Comparison of ENCODE assay signal across 24 cellular contexts in the genomic region with DNA sequence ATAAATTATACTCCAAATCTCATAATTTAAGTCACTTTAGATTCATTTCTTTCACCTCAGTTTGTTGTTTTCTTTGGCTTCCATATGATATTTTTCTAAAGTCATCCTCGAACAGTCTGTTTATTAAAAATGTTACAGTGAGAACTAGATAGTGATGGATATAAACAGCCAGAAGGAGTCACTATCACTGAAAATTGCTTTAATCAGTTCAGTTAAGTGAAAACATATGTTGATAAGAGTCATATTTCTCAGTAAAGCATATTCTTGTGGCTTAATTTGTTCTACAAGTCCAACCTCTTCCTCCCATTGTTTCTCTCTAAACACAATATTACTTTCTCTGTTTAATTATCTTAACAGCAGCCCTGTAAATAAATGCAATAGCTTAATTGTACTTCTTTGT.
DNase-seq lines count a peak whose midpoint lies in the region; ATAC-seq and TF ChIP-seq lines count a peak whose summit lies in the region.
"Had no signal": no experiment of that assay in that cellular context is flagged by ENCODE, and none has a peak within 500 bp of the region (broad histone marks: within the 10 kb centered on the region; RNA-seq: fewer than 3 reads in every experiment).

No MANE protein-coding gene starts in this region.

- H3K9me3 Mint-ChIP-seq in mesothelial cell of epicardium = no peaks in the 10 kb centered on the region
- H3K9me3 Mint-ChIP-seq: activated naive CD8-positive, alpha-beta T cell treated with anti-CD3 and anti-CD28 coated beads for 36 hours; activated T-helper 2 cell treated with anti-CD3 and anti-CD28 coated beads, Interferon-gamma antibody, Interleukin-2, Interleukin-4, amounts not matched to agents 10 μg/mL and 5 μg/mL and 100 μg/mL, durations not matched to agents 14 hours and 24 hours and 36 hours; CD8-positive, alpha-beta T cell; stimulated activated naive CD8-positive, alpha-beta T cell treated with anti-CD3 and anti-CD28 coated beads, Interleukin-15, Interleukin-2, amounts not matched to agents 100 ng/mL and 50 ng/mL, for 24 hours; WTC11 had no signal

- peak overlapping the region; percentile 55 for H3K27ac Mint-ChIP-seq in mesothelial cell of epicardium
- H3K27ac Mint-ChIP-seq: activated naive CD8-positive, alpha-beta T cell treated with anti-CD3 and anti-CD28 coated beads for 36 hours; activated T-helper 2 cell treated with anti-CD3 and anti-CD28 coated beads, Interferon-gamma antibody, Interleukin-2, Interleukin-4, amounts not matched to agents 10 μg/mL and 5 μg/mL and 100 μg/mL, durations not matched to agents 14 hours and 24 hours and 36 hours; CD8-positive, alpha-beta T cell; stimulated activated naive CD8-positive, alpha-beta T cell treated with anti-CD3 and anti-CD28 coated beads, Interleukin-15, Interleukin-2, amounts not matched to agents 100 ng/mL and 50 ng/mL, for 24 hours; WTC11 had no signal

- H3K36me3 ChIP-seq in BJ (ENCODE audit: control insufficient read depth, insufficient read depth, low read length) = no peaks in the 10 kb centered on the region
- H3K36me3 ChIP-seq: gastrocnemius medialis, right lobe of liver had no signal

- H3K27me3 Mint-ChIP-seq in mesothelial cell of epicardium (ENCODE audit: low read depth) = no peaks in the 10 kb centered on the region
- H3K27me3 Mint-ChIP-seq: activated naive CD8-positive, alpha-beta T cell treated with anti-CD3 and anti-CD28 coated beads for 36 hours; stimulated activated naive CD8-positive, alpha-beta T cell treated with anti-CD3 and anti-CD28 coated beads, Interleukin-15, Interleukin-2, amounts not matched to agents 100 ng/mL and 50 ng/mL, for 24 hours had no signal

- CTCF ChIA-PET in BJ (lab: Yijun Ruan, JAX) = interaction anchor here (0.6 to 1.2 kb wide), 2 partner anchors 11 to 1742 kb away, joined by 4 read pairs; no protein-coding TSS in a partner anchor

- H3K27me3 ChIP-seq in BJ (ENCODE audit: control insufficient read depth, insufficient read depth, low read length) = no peaks in the 10 kb centered on the region
- H3K27me3 ChIP-seq: gastrocnemius medialis, right lobe of liver had no signal

- POLR2A ChIA-PET in BJ (lab: Charles Lee) = no interaction called here

- H3K36me3 Mint-ChIP-seq in mesothelial cell of epicardium = no peaks in the 10 kb centered on the region
- H3K36me3 Mint-ChIP-seq: activated naive CD8-positive, alpha-beta T cell treated with anti-CD3 and anti-CD28 coated beads for 36 hours; CD8-positive, alpha-beta T cell; WTC11 had no signal

- H3K4me3 Mint-ChIP-seq in mesothelial cell of epicardium = no peak overlapping the region
- H3K4me3 Mint-ChIP-seq: activated naive CD8-positive, alpha-beta T cell treated with anti-CD3 and anti-CD28 coated beads for 36 hours; CD8-positive, alpha-beta T cell; stimulated activated naive CD8-positive, alpha-beta T cell treated with anti-CD3 and anti-CD28 coated beads, Interleukin-15, Interleukin-2, amounts not matched to agents 100 ng/mL and 50 ng/mL, for 24 hours; WTC11 had no signal

- no peak for ATAC-seq in GM19455 (IDR thresholded peaks at IDR 0.05; ENCODE audit: unreplicated experiment)
- ATAC-seq: CD8-positive, alpha-beta T cell; gastrocnemius medialis; left ventricle myocardium superior; right lobe of liver; WTC11 had no signal

- TF ChIP-seq CTCF in BJ (IDR thresholded peaks at IDR 0.05; ENCODE audit: insufficient read depth, low read depth, low read length) = 0 out of 2 replicates have a peak, but pooled peaks have one; percentile 10
- no peak for TF ChIP-seq CTCF in cardiac fibroblast (IDR thresholded peaks at IDR 0.05; ENCODE audit: low read depth, low read length)
- TF ChIP-seq CTCF in mesothelial cell of epicardium (IDR thresholded peaks at IDR 0.05; ENCODE audit: unreplicated experiment) = no peak

- DNase-seq in BJ (ENCODE audit: low read depth) (no peak), NCI-H146 (lab: John Stamatoyannopoulos, UW) (peak; percentile 39), cardiac fibroblast (ENCODE audit: low read depth in 2 of 2) (peak; percentile 27 to 29), mesothelial cell of epicardium (ENCODE audit: low spot score in 2 of 2, unreplicated experiment in 2 of 2) (no peak), midbrain (lab: John Stamatoyannopoulos, UW) (no peak)
- no peak for DNase-seq in stimulated activated CD4-positive, alpha-beta T cell treated with anti-CD3 and anti-CD28 coated beads, Interleukin-4, amount 100 ng/mL, for 24 hours
- DNase-seq: activated CD4-positive, alpha-beta T cell treated with anti-CD3 and anti-CD28 coated beads, Interleukin-2, amount 50 U/mL, for 4 hours; activated CD8-positive, alpha-beta memory T cell treated with anti-CD3 and anti-CD28 coated beads, Interleukin-2, amount 50 U/mL, for 4 hours; activated naive CD8-positive, alpha-beta T cell treated with anti-CD3 and anti-CD28 coated beads for 36 hours; CD8-positive, alpha-beta T cell; cerebellar nuclear complex; gastrocnemius medialis; hippocampal formation; left ventricle myocardium superior; NCI-H187; NCI-H226; NCI-H82; right lobe of liver; SW 1271; T1000 had no signal

- H3K4me3 ChIP-seq in BJ (ENCODE audit: low read depth, low read length) (no peak overlapping the region), cardiac fibroblast (replicated peaks in 1 of 2; ENCODE audit: low read depth in 2 of 2, low read length in 2 of 2) (no peak overlapping the region)
- H3K4me3 ChIP-seq: gastrocnemius medialis, right lobe of liver had no signal

- H3K4me1 Mint-ChIP-seq in mesothelial cell of epicardium = peaks cover 24% of the 10 kb centered on the region
- H3K4me1 Mint-ChIP-seq: activated naive CD8-positive, alpha-beta T cell treated with anti-CD3 and anti-CD28 coated beads for 36 hours had no signal

Comparison
In these comparisons a context has a peak if more than half of its experiments do, and no peak if none do; other contexts are left out.
1. DNase-seq: peak in NCI-H146 (single experiment) and cardiac fibroblast (2 of 2); none in BJ (single experiment), mesothelial cell of epicardium (0 of 2), stimulated activated CD4-positive, alpha-beta T cell treated with anti-CD3 and anti-CD28 coated beads, Interleukin-4, amount 100 ng/mL, for 24 hours (single experiment) and midbrain (single experiment).